9 cellular contexts compared by ENCODE assay signal in genomic region chr10:72219229-72219814, GRCh38. TPM values are rescaled to one million over a fixed set of nuclear protein-coding genes. Genes with fewer than 3 reads are reported as not detected.
DNase-seq lines count a peak whose midpoint lies in the region; ATAC-seq and TF ChIP-seq lines count a peak whose summit lies in the region.
"Had no signal": no experiment of that assay in that cellular context is flagged by ENCODE, and none has a peak within 500 bp of the region (broad histone marks: within the 10 kb centered on the region; RNA-seq: fewer than 3 reads in every experiment).

No MANE protein-coding gene starts in this region.

- TF ChIP-seq CTCF in OCI-LY3 (IDR thresholded peaks at IDR 0.05; ENCODE audit: low read depth, low read length): no peak
- no peak for TF ChIP-seq CTCF in dorsolateral prefrontal cortex (IDR thresholded peaks at IDR 0.05 in 54 of 56, conservative IDR thresholded peaks at IDR 0.05 in 2 of 56; ENCODE audit: low read depth in 1 of 56, partially characterized antibody in 56 of 56)
- no peak for TF ChIP-seq CTCF in brain microvascular endothelial cell (IDR thresholded peaks at IDR 0.05; ENCODE audit: low read depth, low read length, missing control alignments)

- DNase-seq in CD4-positive, CD25-positive, alpha-beta regulatory T cell: no peak
- DNase-seq in dorsolateral prefrontal cortex (no peak), sciatic nerve (ENCODE audit: low spot score) (peak; percentile 3), cerebellum (ENCODE audit: low spot score) (no peak), brain microvascular endothelial cell (no peak)
- DNase-seq: NCI-H510A treated with DMSO at 0.1 percent for 48 hours had no signal

- H2AFZ ChIP-seq in OCI-LY3 (ENCODE audit: low read depth, low read length): no peak overlapping the region

- intact Hi-C loops in dorsolateral prefrontal cortex (cut with DNase I) (loop anchor here (5.0 to 10.0 kb wide), 5 partner anchors 53 to 905 kb away; partner anchors contain the start of genes DDIT4 (in 1 of the 2) and SLC29A3 (in 1 of the 2)), sciatic nerve (cut with DNase I) (loop anchor here (10.0 kb wide), 1 partner anchor 115 kb away; no protein-coding TSS in a partner anchor)

- H3K9ac ChIP-seq in OCI-LY3 (ENCODE audit: low read length): peak overlapping the region; percentile 19; the same call in 1 of the 2 replicates

- in situ Hi-C loops in brain microvascular endothelial cell (cut with HindIII; ENCODE audit: low pct_ligation_motif_present, low sequenced_read_pairs): no loop called here

- H3K4me2 ChIP-seq in OCI-LY3 (ENCODE audit: low read length): peak overlapping the region; percentile 74

- peaks cover 28 to 74% (median 38%) of the 10 kb centered on the region in 4 donors for H3K4me1 Mint-ChIP-seq in CD4-positive, CD25-positive, alpha-beta regulatory T cell

- H3K27ac Mint-ChIP-seq in CD4-positive, CD25-positive, alpha-beta regulatory T cell: peak overlapping the region; percentile 83 to 87 (median 86)

- H3K27ac ChIP-seq in CD4-positive, CD25-positive, alpha-beta regulatory T cell (ENCODE audit: insufficient read depth, low read length, poor library complexity, severe bottlenecking): peak overlapping the region; percentile 98
- H3K27ac ChIP-seq in OCI-LY3 (ENCODE audit: low read length) (peak overlapping the region; percentile 70), dorsolateral prefrontal cortex (peak overlapping the region in 57 of 59 donors; percentile 2 to 100 (median 77)), brain microvascular endothelial cell (no peak overlapping the region)

- H3K36me3 ChIP-seq in CD4-positive, CD25-positive, alpha-beta regulatory T cell (ENCODE audit: control insufficient read depth, insufficient read depth, low read length): peaks cover 12% of the 10 kb centered on the region
- no peaks in the 10 kb centered on the region for H3K36me3 ChIP-seq in OCI-LY3 (replicated peaks; ENCODE audit: low read depth, low read length)
- H3K36me3 ChIP-seq in brain microvascular endothelial cell (replicated peaks): peaks cover 2% of the 10 kb centered on the region

- peaks cover 23% of the 10 kb centered on the region for H3K36me3 Mint-ChIP-seq in CD4-positive, CD25-positive, alpha-beta regulatory T cell

- H3K4me3 ChIP-seq in CD4-positive, CD25-positive, alpha-beta regulatory T cell (ENCODE audit: low read depth, low read length): peak overlapping the region; percentile 64
- H3K4me3 ChIP-seq in OCI-LY3 (ENCODE audit: low read length) (peak overlapping the region; percentile 44; the same call in 1 of the 2 replicates), dorsolateral prefrontal cortex (peak overlapping the region in 1 of 59 donors; percentile 18), brain microvascular endothelial cell (ENCODE audit: low read depth, low read length) (no peak overlapping the region)

- ATAC-seq in CD4-positive, CD25-positive, alpha-beta regulatory T cell (ENCODE audit: low read depth in 2 of 2): no peak
- ATAC-seq in sciatic nerve (no peak), HG02870 (IDR thresholded peaks at IDR 0.05; ENCODE audit: unreplicated experiment) (no peak), HG02798 (IDR thresholded peaks at IDR 0.05; ENCODE audit: poor library complexity, unreplicated experiment) (no peak)

- H3K9me3 Mint-ChIP-seq in CD4-positive, CD25-positive, alpha-beta regulatory T cell: no peaks in the 10 kb centered on the region

- H3K79me2 ChIP-seq in OCI-LY3 (ENCODE audit: low read length): peaks cover 29% of the 10 kb centered on the region

- no peaks in the 10 kb centered on the region for H3K9me3 ChIP-seq in CD4-positive, CD25-positive, alpha-beta regulatory T cell (ENCODE audit: control insufficient read depth in 2 of 2, low read length in 2 of 2)
- no peaks in the 10 kb centered on the region for H3K9me3 ChIP-seq in OCI-LY3 (ENCODE audit: insufficient read depth, low read length)

- no peaks in the 10 kb centered on the region for H3K27me3 Mint-ChIP-seq in CD4-positive, CD25-positive, alpha-beta regulatory T cell

- peaks cover 60% of the 10 kb centered on the region for H3K4me1 ChIP-seq in CD4-positive, CD25-positive, alpha-beta regulatory T cell (ENCODE audit: control insufficient read depth, insufficient read depth, low read length, poor library complexity, severe bottlenecking)
- peaks cover 46% of the 10 kb centered on the region for H3K4me1 ChIP-seq in OCI-LY3 (ENCODE audit: low read length)

- H3K27me3 ChIP-seq in CD4-positive, CD25-positive, alpha-beta regulatory T cell (ENCODE audit: control insufficient read depth, insufficient read depth, low read length): no peaks in the 10 kb centered on the region
- H3K27me3 ChIP-seq in OCI-LY3 (ENCODE audit: low read depth, low read length) (no peaks in the 10 kb centered on the region), dorsolateral prefrontal cortex (no peaks in the 10 kb centered on the region), brain microvascular endothelial cell (replicated peaks) (no peaks in the 10 kb centered on the region)

- H4K20me1 ChIP-seq in OCI-LY3 (ENCODE audit: insufficient read depth, low read length): 0 out of 2 replicates have a peak, but pooled peaks cover 8% of the 10 kb centered on the region

- peak overlapping the region; percentile 80 to 99 (median 84) for H3K4me3 Mint-ChIP-seq in CD4-positive, CD25-positive, alpha-beta regulatory T cell

RNA-seq across cellular contexts. Expression of gene ASCC1, which starts 3.2 kb away (rescaled TPM):
- total RNA-seq in CD4-positive, CD25-positive, alpha-beta regulatory T cell: 25.2 TPM
- polyA plus RNA-seq in CD4-positive, CD25-positive, alpha-beta regulatory T cell: 10 to 100 TPM; 20.5 to 28.8 (median 27.2) TPM
- total RNA-seq in dorsolateral prefrontal cortex (10 to 100 TPM; 22.8 to 68.2 (median 40.7) TPM), sciatic nerve (37.4 TPM), cerebellum (35.2 TPM)

RNA-seq across cellular contexts. Expression of gene ANAPC16, which starts 3.5 kb away (rescaled TPM):
- 86.6 TPM for total RNA-seq in CD4-positive, CD25-positive, alpha-beta regulatory T cell
- polyA plus RNA-seq in CD4-positive, CD25-positive, alpha-beta regulatory T cell: 100 to 1,000 TPM; 282 to 361 (median 288) TPM
- total RNA-seq in dorsolateral prefrontal cortex (10 to 100 TPM; 27.8 to 74.8 (median 40.9) TPM), sciatic nerve (76.1 TPM), cerebellum (37.3 TPM)

RNA-seq across cellular contexts. Expression of gene DDIT4, which starts 54.4 kb away (rescaled TPM):
- total RNA-seq in CD4-positive, CD25-positive, alpha-beta regulatory T cell: 403 TPM
- 100 to 1,000 TPM in 1 of 4 donors, 10 to 100 TPM in 3; 62.1 to 123 (median 76.6) TPM for polyA plus RNA-seq in CD4-positive, CD25-positive, alpha-beta regulatory T cell
- 100 to 1,000 TPM in 73 of 120 experiments, 10 to 100 TPM in 47; 33.5 to 407 (median 111) TPM for total RNA-seq in dorsolateral prefrontal cortex
- total RNA-seq in sciatic nerve: 232 TPM
- 60.5 TPM for total RNA-seq in cerebellum
